ENCODE assay signal across 8 cellular contexts in the genomic region with DNA sequence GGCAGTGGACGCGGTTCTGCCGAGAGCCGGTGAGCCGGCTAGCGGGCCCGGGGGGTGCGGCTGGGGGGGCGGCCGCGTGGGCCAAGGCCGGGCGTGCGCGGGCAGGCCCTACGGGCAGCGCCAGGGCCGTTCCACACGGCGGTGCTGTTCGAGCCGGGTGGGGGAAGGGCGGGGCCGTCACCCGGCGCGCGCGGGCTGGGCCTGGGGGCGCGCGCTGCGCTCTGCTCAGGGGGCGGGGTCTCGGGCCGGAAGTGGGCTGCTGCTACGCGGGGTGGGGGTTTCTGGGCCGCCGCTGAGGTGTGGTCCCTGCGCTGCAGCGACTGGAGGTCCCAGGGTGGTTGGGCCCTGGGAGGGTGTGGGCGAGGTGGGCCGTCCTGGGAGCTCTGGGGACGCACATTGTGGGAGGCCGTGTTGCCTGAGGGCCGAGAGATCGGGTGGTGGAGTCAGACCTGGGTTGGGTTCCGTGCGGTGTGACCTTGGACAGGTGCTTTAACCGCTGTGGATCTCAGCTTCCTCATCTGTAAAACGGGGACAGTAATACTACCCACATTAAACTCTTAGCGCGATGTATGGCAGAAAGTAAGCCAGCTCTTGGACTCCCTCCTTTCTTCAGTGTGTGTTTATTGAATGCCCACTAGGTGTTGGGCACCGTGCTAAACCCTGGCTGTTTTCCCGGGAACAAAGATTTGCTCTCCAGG. TPM values are rescaled to one million over a fixed set of nuclear protein-coding genes. Genes with fewer than 3 reads are reported as not detected.
DNase-seq lines count a peak whose midpoint lies in the region; ATAC-seq and TF ChIP-seq lines count a peak whose summit lies in the region.

No MANE protein-coding gene starts in this region.

- CTCF ChIA-PET in activated CD8-positive, alpha-beta memory T cell treated with anti-CD3 and anti-CD28 coated beads, Interleukin-2, amount 10 ng/mL, durations not matched to agents 7 days and 5 days (lab: Charles Lee) = interaction anchor here (0.6 to 1.9 kb wide), 13 partner anchors 8 to 534 kb away, joined by 3 to 8 read pairs (median 4); partner anchors contain the start of gene C20orf203

- 0 to 1% (median 1%) methylated on average over 7 to 56 of the region's 56 CpGs for WGBS in stomach, 5 donors

- H3K36me3 ChIP-seq in BE2C (peaks cover under 1% of the 10 kb centered on the region), stomach (no peaks in the 10 kb centered on the region)

- H3K27me3 Mint-ChIP-seq in activated CD8-positive, alpha-beta memory T cell treated with anti-CD3 and anti-CD28 coated beads, Interleukin-2, amount 10 ng/mL, durations not matched to agents 7 days and 5 days = no peaks in the 10 kb centered on the region
- no peaks in the 10 kb centered on the region for H3K27me3 Mint-ChIP-seq in natural killer cell (ENCODE audit: low read depth in 2 of 2)

- peak overlapping the region; percentile 96 for H3K27ac Mint-ChIP-seq in activated CD8-positive, alpha-beta memory T cell treated with anti-CD3 and anti-CD28 coated beads, Interleukin-2, amount 10 ng/mL, durations not matched to agents 7 days and 5 days
- H3K27ac Mint-ChIP-seq in natural killer cell = peak overlapping the region; percentile 91 to 96

- TF ChIP-seq POLR2A in erythroblast (IDR thresholded peaks at IDR 0.05; ENCODE audit: low read length) (peak; percentile 12), stomach (IDR thresholded peaks at IDR 0.05) (no peak)

- H3K27ac ChIP-seq in stomach = peak overlapping the region; percentile 86 to 100 (median 94)

- ATAC-seq in GM18907 (IDR thresholded peaks at IDR 0.05; ENCODE audit: unreplicated experiment) (peak; percentile 58), HG03108 (IDR thresholded peaks at IDR 0.05; ENCODE audit: unreplicated experiment) (peak; percentile 39), natural killer cell (peak; percentile 72 to 87 (median 79))
- ATAC-seq in activated CD8-positive, alpha-beta memory T cell treated with anti-CD3 and anti-CD28 coated beads, Interleukin-2, amount 10 ng/mL, durations not matched to agents 7 days and 5 days = peak; percentile 81

- peak; percentile 92 for DNase-seq in BE2C
- peak; percentile 45 for DNase-seq in NCI-H460 (ENCODE audit: extremely low read depth, low read depth)
- DNase-seq in activated CD8-positive, alpha-beta memory T cell treated with anti-CD3 and anti-CD28 coated beads, Interleukin-2, amount 10 ng/mL, durations not matched to agents 7 days and 5 days = peak; percentile 86
- peak; percentile 86 to 91 for DNase-seq in erythroblast (lab: John Stamatoyannopoulos, UW)
- no peak for DNase-seq in natural killer cell
- DNase-seq in stomach = no peak

- intact Hi-C loops in natural killer cell (cut with micrococcal nuclease) (no loop called here), stomach (cut with DNase I; ENCODE audit: low total_unique reads) (no loop called here)

- peaks cover 7% of the 10 kb centered on the region for H3K36me3 Mint-ChIP-seq in activated CD8-positive, alpha-beta memory T cell treated with anti-CD3 and anti-CD28 coated beads, Interleukin-2, amount 10 ng/mL, durations not matched to agents 7 days and 5 days
- no peaks in the 10 kb centered on the region for H3K36me3 Mint-ChIP-seq in natural killer cell

- no peaks in the 10 kb centered on the region for H3K9me3 Mint-ChIP-seq in activated CD8-positive, alpha-beta memory T cell treated with anti-CD3 and anti-CD28 coated beads, Interleukin-2, amount 10 ng/mL, durations not matched to agents 7 days and 5 days (ENCODE audit: low read depth)
- H3K9me3 Mint-ChIP-seq in natural killer cell = no peaks in the 10 kb centered on the region

- no peaks in the 10 kb centered on the region for H3K9me3 ChIP-seq in BE2C
- no peaks in the 10 kb centered on the region for H3K9me3 ChIP-seq in stomach

- no peaks in the 10 kb centered on the region for H3K27me3 ChIP-seq in BE2C
- no peaks in the 10 kb centered on the region for H3K27me3 ChIP-seq in stomach

- H3K4me3 Mint-ChIP-seq in activated CD8-positive, alpha-beta memory T cell treated with anti-CD3 and anti-CD28 coated beads, Interleukin-2, amount 10 ng/mL, durations not matched to agents 7 days and 5 days = peak overlapping the region; percentile 98
- peak overlapping the region; percentile 89 for H3K4me3 Mint-ChIP-seq in natural killer cell

- TF ChIP-seq CTCF in BE2C (IDR thresholded peaks at IDR 0.05; ENCODE audit: low read depth, low read length) (no peak), natural killer cell (IDR thresholded peaks at IDR 0.05) (no peak), stomach (IDR thresholded peaks at IDR 0.05) (no peak)

- H3K4me1 ChIP-seq in BE2C = no peaks in the 10 kb centered on the region
- peaks cover 33 to 51% (median 41%) of the 10 kb centered on the region in 4 donors for H3K4me1 ChIP-seq in stomach

- no peak for TF ChIP-seq EP300 in stomach (IDR thresholded peaks at IDR 0.05)

- H3K4me3 ChIP-seq in BE2C (ENCODE audit: low read depth, low read length) = peak overlapping the region; percentile 99
- peak overlapping the region; percentile 64 to 84 (median 72) for H3K4me3 ChIP-seq in stomach

- H3K4me1 Mint-ChIP-seq in activated CD8-positive, alpha-beta memory T cell treated with anti-CD3 and anti-CD28 coated beads, Interleukin-2, amount 10 ng/mL, durations not matched to agents 7 days and 5 days = peaks cover 35% of the 10 kb centered on the region
- peaks cover 41 to 45% of the 10 kb centered on the region in 2 donors for H3K4me1 Mint-ChIP-seq in natural killer cell

RNA-seq across cellular contexts. Expression of gene MAPRE1, which starts 0.4 kb away (rescaled TPM):
- 139 TPM for polyA plus RNA-seq in BE2C (2012; ENCODE audit: insufficient read depth, insufficient read length, low read depth)
- 89.1 and 99.7 TPM in 2 replicates for total RNA-seq in NCI-H460 (2014; rRNA removed; shearing (Covaris generic))
- polyA plus RNA-seq in NCI-H460 (2014; cell fraction: nucleus; rRNA removed) = 61.9 and 74.1 TPM in 2 replicates
- 100 to 1,000 TPM; 114 to 149 TPM for total RNA-seq in activated CD8-positive, alpha-beta memory T cell treated with anti-CD3 and anti-CD28 coated beads, Interleukin-2, amount 10 ng/mL, durations not matched to agents 7 days and 5 days
- 100 to 1,000 TPM; 133 to 139 (median 137) TPM for total RNA-seq in natural killer cell
- total RNA-seq in stomach = 100 to 1,000 TPM in 1 of 5 donors, 10 to 100 TPM in 4; 24.5 to 143 (median 62.2) TPM
- 10 to 100 TPM; 26.3 to 57.9 (median 49.7) TPM for polyA plus RNA-seq in stomach

RNA-seq across cellular contexts. Expression of gene EFCAB8, which starts 38.6 kb away (rescaled TPM):
- not detected for polyA plus RNA-seq in BE2C (2012; ENCODE audit: insufficient read depth, insufficient read length, low read depth)
- total RNA-seq in NCI-H460 (2014; rRNA removed; shearing (Covaris generic)) = not detected in 2 replicates
- not detected in 2 replicates for polyA plus RNA-seq in NCI-H460 (2014; cell fraction: nucleus; rRNA removed)
- 1 to 10 TPM in 1 of 2 experiments, under 1 TPM in 1; 0.30 to 1.1 TPM for total RNA-seq in activated CD8-positive, alpha-beta memory T cell treated with anti-CD3 and anti-CD28 coated beads, Interleukin-2, amount 10 ng/mL, durations not matched to agents 7 days and 5 days
- total RNA-seq in natural killer cell = 1 to 10 TPM; 1.2 to 2.9 (median 2.3) TPM
- under 1 TPM in 2 of 5 donors, not detected in 3; 0.18 to 0.45 TPM for total RNA-seq in stomach
- not detected for polyA plus RNA-seq in stomach

RNA-seq across cellular contexts. Expression of gene DNMT3B, which starts 58.0 kb away (rescaled TPM):
- 1.5 TPM for polyA plus RNA-seq in BE2C (2012; ENCODE audit: insufficient read depth, insufficient read length, low read depth)
- 1.0 and 2.2 TPM in 2 replicates for total RNA-seq in NCI-H460 (2014; rRNA removed; shearing (Covaris generic))
- polyA plus RNA-seq in NCI-H460 (2014; cell fraction: nucleus; rRNA removed) = 6.3 and 7.7 TPM in 2 replicates
- total RNA-seq in activated CD8-positive, alpha-beta memory T cell treated with anti-CD3 and anti-CD28 coated beads, Interleukin-2, amount 10 ng/mL, durations not matched to agents 7 days and 5 days = 1 to 10 TPM; 3.3 to 4.7 TPM
- total RNA-seq in natural killer cell (under 1 TPM; 0.42 to 0.68 (median 0.43) TPM), stomach (10 to 100 TPM in 1 of 5 donors, 1 to 10 TPM in 2, not detected in 2; 1.0 to 17.0 (median 1.1) TPM)
- polyA plus RNA-seq in stomach = under 1 TPM; 0.31 to 0.73 (median 0.31) TPM

Comparison
In these comparisons a context has a peak if more than half of its experiments do, and no peak if none do; other contexts are left out.
1. DNase-seq: peak in BE2C (single experiment), NCI-H460 (single experiment), activated CD8-positive, alpha-beta memory T cell treated with anti-CD3 and anti-CD28 coated beads, Interleukin-2, amount 10 ng/mL, durations not matched to agents 7 days and 5 days (single experiment) and erythroblast (2 of 2); none in natural killer cell (single experiment) and stomach (single experiment).
2. Peak in every context shown above with its lines, with median percentiles within 50 percentile points of each other: ATAC-seq.